In the genomic region with DNA sequence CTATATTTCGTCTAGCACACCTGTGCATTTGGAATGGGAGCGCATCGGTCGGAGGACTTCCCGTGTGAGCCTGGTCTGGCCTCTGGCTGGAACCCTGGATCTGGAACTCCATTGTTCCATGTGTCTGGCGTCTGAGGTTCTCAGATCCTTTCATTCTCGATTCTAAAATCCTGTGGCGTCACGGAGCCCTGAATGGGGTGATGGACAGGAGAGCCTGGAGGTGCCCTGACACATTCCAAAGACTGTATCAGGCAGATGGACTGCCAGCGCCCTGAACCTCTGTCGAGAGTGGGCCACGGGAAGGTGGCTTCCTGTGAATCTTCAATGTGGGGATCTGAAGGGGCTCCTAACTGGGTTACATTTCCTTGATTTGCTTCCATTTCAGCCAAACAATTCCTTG, we compare ENCODE assay signal across 20 cellular contexts. TPM values are rescaled to one million over a fixed set of nuclear protein-coding genes. Genes with fewer than 3 reads are reported as not detected.
DNase-seq lines count a peak whose midpoint lies in the region; ATAC-seq, FAIRE-seq and TF ChIP-seq lines count a peak whose summit lies in the region.
"Had no signal": no experiment of that assay in that cellular context is flagged by ENCODE, and none has a peak within 500 bp of the region (broad histone marks: within the 10 kb centered on the region; RNA-seq: fewer than 3 reads in every experiment).

No MANE protein-coding gene starts in this region.

- intact Hi-C loops in Right ventricle myocardium superior (cut with DNase I) (no loop called here), K562 (cut with micrococcal nuclease) (no loop called here), sciatic nerve (cut with DNase I) (no loop called here), A673 (cut with micrococcal nuclease; ENCODE audit: unreplicated experiment) (no loop called here)

- FAIRE-seq in K562 (lab: Jason Lieb, UNC) = no peak
- FAIRE-seq: A549, D721Med, G401.6, GM12891 had no signal

- POLR2A ChIA-PET in K562 (lab: Yijun Ruan, JAX) = no interaction called here
- POLR2A ChIA-PET in A673 (lab: Charles Lee; ENCODE audit: low non-redundant PET) = interaction anchor here (0.6 kb wide), 1 partner anchor 299 kb away, joined by 3 read pairs; no protein-coding TSS in a partner anchor

- no peaks in the 10 kb centered on the region for H3K9me3 Mint-ChIP-seq in nephron
- H3K9me3 Mint-ChIP-seq in activated naive CD8-positive, alpha-beta T cell treated with anti-CD3 and anti-CD28 coated beads for 36 hours = no peaks in the 10 kb centered on the region
- H3K9me3 Mint-ChIP-seq: CD14-positive monocyte; CD8-positive, alpha-beta T cell had no signal

- no peaks in the 10 kb centered on the region for H3K36me3 ChIP-seq in right atrium auricular region
- H3K36me3 ChIP-seq in K562 (ENCODE audit: control insufficient read depth, insufficient read depth, low read length) = no peaks in the 10 kb centered on the region
- peaks cover 0 to 24% (median 0%) of the 10 kb centered on the region in 3 donors for H3K36me3 ChIP-seq in skeletal muscle tissue (ENCODE audit: control insufficient read depth in 3 of 3, insufficient read depth in 3 of 3, low read length in 3 of 3)
- no peaks in the 10 kb centered on the region for H3K36me3 ChIP-seq in A673 (ENCODE audit: insufficient read depth, low read length, poor library complexity, severe bottlenecking)

- no peak overlapping the region for H3K4me2 ChIP-seq in K562 (ENCODE audit: insufficient read depth, low read length)
- H3K4me2 ChIP-seq: A549 had no signal

- 47% methylated on average over 12 of the region's 12 CpGs for WGBS in K562 (ENCODE audit: insufficient coverage, low coverage, missing lambda C conversion rate)

- H3K9me3 ChIP-seq in right atrium auricular region (no peaks in the 10 kb centered on the region), K562 (replicated peaks; ENCODE audit: control insufficient read depth, insufficient read depth, low read depth, low read length) (no peaks in the 10 kb centered on the region), skeletal muscle tissue (ENCODE audit: control insufficient read depth in 3 of 3, low read length in 3 of 3) (no peaks in the 10 kb centered on the region), A673 (ENCODE audit: low read depth, low read length, poor library complexity, severe bottlenecking) (no peaks in the 10 kb centered on the region)
- H3K9me3 ChIP-seq: A549 had no signal

- H3K4me3 ChIP-seq in right atrium auricular region = no peak overlapping the region
- no peak overlapping the region for H3K4me3 ChIP-seq in K562
- H3K4me3 ChIP-seq in skeletal muscle tissue (ENCODE audit: low read length in 3 of 3) = no peak overlapping the region
- H3K4me3 ChIP-seq in A673 (ENCODE audit: low read depth, low read length, poor library complexity, severe bottlenecking) = no peak overlapping the region
- H3K4me3 ChIP-seq: A549 had no signal

- no peak for TF ChIP-seq POLR2A in K562 (conservative IDR thresholded peaks at IDR 0.05)

- H3K4me3 Mint-ChIP-seq in nephron = peak overlapping the region in 1 of 3 experiments; percentile 32
- H3K4me3 Mint-ChIP-seq in activated naive CD8-positive, alpha-beta T cell treated with anti-CD3 and anti-CD28 coated beads for 36 hours = no peak overlapping the region
- H3K4me3 Mint-ChIP-seq: CD14-positive monocyte; CD8-positive, alpha-beta T cell; H9 had no signal

- no peak for TF ChIP-seq RAD21 in K562 (CRISPR knock-in tag; conservative IDR thresholded peaks at IDR 0.05 in 1 of 2, IDR thresholded peaks at IDR 0.05 in 1 of 2)

- CTCF ChIA-PET in K562 (lab: Yijun Ruan, JAX; ENCODE audit: low intra/inter-chr PET ratio) = no interaction called here
- CTCF ChIA-PET in A673 (lab: Charles Lee) = no interaction called here

- H3K9ac ChIP-seq in K562 (ENCODE audit: insufficient read depth in 1 of 2, low read depth in 2 of 2, low read length in 2 of 2) (no peak overlapping the region), skeletal muscle tissue (ENCODE audit: low read depth in 1 of 3, low read length in 3 of 3) (peak overlapping the region in 1 of 3 donors; percentile 94)

- H3K4me1 ChIP-seq in right atrium auricular region = peaks cover 0 to 8% of the 10 kb centered on the region in 2 donors
- peaks cover 30% of the 10 kb centered on the region in 2 experiments; a peak in 4 of 5 replicates for H3K4me1 ChIP-seq in K562 (replicated peaks in 1 of 2; ENCODE audit: control insufficient read depth in 2 of 2, insufficient read depth in 2 of 2, low read length in 2 of 2)
- H3K4me1 ChIP-seq in skeletal muscle tissue (ENCODE audit: control insufficient read depth in 3 of 3, insufficient read depth in 3 of 3, low read length in 3 of 3) = peaks cover 26 to 29% (median 27%) of the 10 kb centered on the region in 3 donors
- no peaks in the 10 kb centered on the region for H3K4me1 ChIP-seq in A673 (ENCODE audit: insufficient read depth, low read length, poor library complexity, severe bottlenecking)
- H3K4me1 ChIP-seq: A549 had no signal

- H4K20me1 ChIP-seq in K562 (replicated peaks; ENCODE audit: control insufficient read depth, insufficient read depth, low read length) = no peaks in the 10 kb centered on the region

- DNase-seq in right atrium auricular region (ENCODE audit: low spot score) (no peak), Right ventricle myocardium superior (no peak), K562 (ENCODE audit: extremely low read depth in 1 of 4, low spot score in 3 of 4) (no peak), sciatic nerve (ENCODE audit: low spot score) (no peak), A673 (ENCODE audit: low spot score) (no peak)
- no peak for DNase-seq in activated naive CD8-positive, alpha-beta T cell treated with anti-CD3 and anti-CD28 coated beads for 36 hours
- DNase-seq: CD8-positive, alpha-beta T cell; COR-L47; DMS153; DMS79 treated with DMSO at 0.1 percent for 48 hours; EL; GOT3; H9 had no signal

- peak overlapping the region in 2 of 3 experiments; percentile 30 to 49 for H3K27ac Mint-ChIP-seq in nephron
- H3K27ac Mint-ChIP-seq in activated naive CD8-positive, alpha-beta T cell treated with anti-CD3 and anti-CD28 coated beads for 36 hours = no peak overlapping the region
- H3K27ac Mint-ChIP-seq: CD14-positive monocyte; CD8-positive, alpha-beta T cell; H9 had no signal

- peaks cover 3% of the 10 kb centered on the region for H3K9me1 ChIP-seq in K562 (ENCODE audit: control insufficient read depth, insufficient read depth, low read length)

- peak overlapping the region; percentile 48; the same call in 1 of the 2 replicates for H2AFZ ChIP-seq in K562 (ENCODE audit: low read depth, low read length)

- H3K27me3 Mint-ChIP-seq in nephron (ENCODE audit: low read depth) = peaks cover 12% of the 10 kb centered on the region
- H3K27me3 Mint-ChIP-seq in activated naive CD8-positive, alpha-beta T cell treated with anti-CD3 and anti-CD28 coated beads for 36 hours = peaks cover 14% of the 10 kb centered on the region

- in situ Hi-C loops in K562 (cut with MboI) = no loop called here

- no peak for ATAC-seq in Right ventricle myocardium superior (ENCODE audit: poor library complexity)
- no peak for ATAC-seq in K562
- no peak for ATAC-seq in sciatic nerve
- ATAC-seq: CD8-positive, alpha-beta T cell had no signal

- H3K27ac ChIP-seq in right atrium auricular region (peak overlapping the region; percentile 85 to 98), K562 (ENCODE audit: extremely low read depth, low read depth, low read length) (no peak overlapping the region), skeletal muscle tissue (ENCODE audit: low read depth, low read length) (peak overlapping the region; percentile 69), A673 (ENCODE audit: low read depth, low read length, poor library complexity, severe bottlenecking) (no peak overlapping the region)
- H3K27ac ChIP-seq: A549 had no signal

- BruUV-seq in K562 (replicated peaks; lab: Mats Ljungman, UMichigan) (no TSS peak), A673 (replicated peaks; lab: Mats Ljungman, UMichigan) (no TSS peak)

- TF ChIP-seq EP300 in K562 (IDR thresholded peaks at IDR 0.05; ENCODE audit: low read length) = no peak

- no peaks in the 10 kb centered on the region for H3K27me3 ChIP-seq in right atrium auricular region
- no peaks in the 10 kb centered on the region for H3K27me3 ChIP-seq in K562 (ENCODE audit: control insufficient read depth in 2 of 2, insufficient read depth in 2 of 2, low read length in 2 of 2)
- no peaks in the 10 kb centered on the region for H3K27me3 ChIP-seq in skeletal muscle tissue (ENCODE audit: control insufficient read depth in 3 of 3, insufficient read depth in 3 of 3, low read length in 3 of 3)
- no peaks in the 10 kb centered on the region for H3K27me3 ChIP-seq in A673 (replicated peaks; ENCODE audit: insufficient read depth, low read depth, low read length, poor library complexity)

- TF ChIP-seq CTCF in right atrium auricular region (IDR thresholded peaks at IDR 0.05) (no peak), K562 (IDR thresholded peaks at IDR 0.05 in 2 of 3, conservative IDR thresholded peaks at IDR 0.05 in 1 of 3; ENCODE audit: insufficient read depth in 2 of 3, low read depth in 1 of 3, low read length in 3 of 3) (no peak), nephron (IDR thresholded peaks at IDR 0.05; ENCODE audit: unreplicated experiment in 3 of 3) (no peak), A673 (conservative IDR thresholded peaks at IDR 0.05; ENCODE audit: low read depth, low read length) (no peak)

- H3K4me1 Mint-ChIP-seq in nephron = peaks cover 58% of the 10 kb centered on the region
- no peaks in the 10 kb centered on the region for H3K4me1 Mint-ChIP-seq in activated naive CD8-positive, alpha-beta T cell treated with anti-CD3 and anti-CD28 coated beads for 36 hours
- H3K4me1 Mint-ChIP-seq: CD14-positive monocyte had no signal

- H3K36me3 Mint-ChIP-seq in nephron (ENCODE audit: low read depth) = no peaks in the 10 kb centered on the region
- H3K36me3 Mint-ChIP-seq in activated naive CD8-positive, alpha-beta T cell treated with anti-CD3 and anti-CD28 coated beads for 36 hours = no peaks in the 10 kb centered on the region
- H3K36me3 Mint-ChIP-seq: CD14-positive monocyte; CD8-positive, alpha-beta T cell had no signal

- H3K79me2 ChIP-seq in K562 (ENCODE audit: control insufficient read depth, insufficient read depth, low read length) = no peaks in the 10 kb centered on the region

RNA-seq across cellular contexts. Expression of gene MYH7B, which starts 20.6 kb away (rescaled TPM):
- total RNA-seq in right atrium auricular region = 10 to 100 TPM; 24.4 to 34.9 TPM
- total RNA-seq in Right ventricle myocardium superior = 222 TPM
- 2.0 and 2.6 TPM in 2 replicates for total RNA-seq in K562 (2011; cell fraction: chromatin; rRNA removed; ENCODE audit: low replicate concordance)
- 1.2 TPM in 2 replicates for total RNA-seq in K562 (2011; cell fraction: nucleolus; rRNA removed)
- total RNA-seq in K562 (2011; cell fraction: nucleoplasm; rRNA removed) = 1.3 and 1.8 TPM in 2 replicates
- 0.14 TPM in 1 of 2 replicates, not detected in the other for total RNA-seq in K562 (2014; rRNA removed)
- not detected in 2 replicates for total RNA-seq in K562 (2014; rRNA removed; fragmentation: Illumina TruSeq; extraction: Trizol)
- total RNA-seq in K562 (2015; rRNA removed; fragmentation: Illumina TruSeq; extraction: Trizol) = 0.11 TPM in 1 of 2 replicates, not detected in the other
- 0.11 and 0.13 TPM in 2 replicates for total RNA-seq in K562 (2021)
- 0.22 and 0.37 TPM in 2 replicates for polyA plus RNA-seq in K562 (2011; rRNA removed)
- 0.22 and 0.32 TPM in 2 replicates for polyA plus RNA-seq in K562 (2011; cell fraction: cytosol; rRNA removed)
- 0.80 and 1.3 TPM in 2 replicates for polyA plus RNA-seq in K562 (2011; cell fraction: nucleus; rRNA removed)
- 0.27 and 0.65 TPM in 2 replicates for polyA plus RNA-seq in K562 (2012)
- polyA plus RNA-seq in K562 (2014; fragmentation: Illumina TruSeq; extraction: Trizol) = 0.06 and 0.07 TPM in 2 replicates
- not detected for polyA plus RNA-seq in K562 (2014; fragmentation: Nextera tagmentation; extraction: Ambion mirVana)
- polyA plus RNA-seq in K562 (2014; rRNA removed) = 0.09 and 0.34 TPM in 2 replicates
- polyA minus RNA-seq in K562 (2011; rRNA and poly(A)+ RNA removed) = not detected in 2 replicates
- polyA minus RNA-seq in K562 (2011; cell fraction: cytosol; rRNA and poly(A)+ RNA removed) = not detected in 2 replicates
- polyA minus RNA-seq in K562 (2011; cell fraction: nucleus; rRNA and poly(A)+ RNA removed) = 0.56 and 0.67 TPM in 2 replicates
- total RNA-seq in skeletal muscle tissue = 19.3 TPM
- 5.6 TPM for total RNA-seq in sciatic nerve
- 0.34 and 1.1 TPM in 2 replicates for total RNA-seq in A673 (2021)
- under 1 TPM; 0.30 to 0.33 TPM for total RNA-seq in activated naive CD8-positive, alpha-beta T cell treated with anti-CD3 and anti-CD28 coated beads for 36 hours
- polyA plus RNA-seq: CD14-positive monocyte had no signal

RNA-seq across cellular contexts. Expression of gene GSS, which starts 20.7 kb away (rescaled TPM):
- 10 to 100 TPM; 23.0 to 38.3 TPM for total RNA-seq in right atrium auricular region
- 15.7 TPM for total RNA-seq in Right ventricle myocardium superior
- total RNA-seq in K562 (2011; cell fraction: chromatin; rRNA removed; ENCODE audit: low replicate concordance) = 117 and 229 TPM in 2 replicates
- 129 and 153 TPM in 2 replicates for total RNA-seq in K562 (2011; cell fraction: nucleolus; rRNA removed)
- 124 and 131 TPM in 2 replicates for total RNA-seq in K562 (2011; cell fraction: nucleoplasm; rRNA removed)
- 89.4 and 96.2 TPM in 2 replicates for total RNA-seq in K562 (2014; rRNA removed)
- total RNA-seq in K562 (2014; rRNA removed; fragmentation: Illumina TruSeq; extraction: Trizol) = 67.1 and 71.3 TPM in 2 replicates
- total RNA-seq in K562 (2015; rRNA removed; fragmentation: Illumina TruSeq; extraction: Trizol) = 70.3 and 75.8 TPM in 2 replicates
- total RNA-seq in K562 (2021) = 85.7 and 93.2 TPM in 2 replicates
- 165 and 169 TPM in 2 replicates for polyA plus RNA-seq in K562 (2011; rRNA removed)
- polyA plus RNA-seq in K562 (2011; cell fraction: cytosol; rRNA removed) = 144 and 148 TPM in 2 replicates
- 503 and 533 TPM in 2 replicates for polyA plus RNA-seq in K562 (2011; cell fraction: nucleus; rRNA removed)
- polyA plus RNA-seq in K562 (2012) = 78.3 and 89.2 TPM in 2 replicates
- polyA plus RNA-seq in K562 (2014; fragmentation: Illumina TruSeq; extraction: Trizol) = 102 and 107 TPM in 2 replicates
- 10 to 100 TPM; 18.4 to 40.4 TPM for polyA plus RNA-seq in K562 (2014; fragmentation: Nextera tagmentation; extraction: Ambion mirVana)
- 114 and 130 TPM in 2 replicates for polyA plus RNA-seq in K562 (2014; rRNA removed)
- 71.0 and 82.8 TPM in 2 replicates for polyA minus RNA-seq in K562 (2011; rRNA and poly(A)+ RNA removed)
- 36.4 and 44.4 TPM in 2 replicates for polyA minus RNA-seq in K562 (2011; cell fraction: cytosol; rRNA and poly(A)+ RNA removed)
- polyA minus RNA-seq in K562 (2011; cell fraction: nucleus; rRNA and poly(A)+ RNA removed) = 69.3 and 97.7 TPM in 2 replicates
- total RNA-seq in skeletal muscle tissue = 18.3 TPM
- 17.5 TPM for total RNA-seq in sciatic nerve
- total RNA-seq in A673 (2021) = 53.5 and 63.1 TPM in 2 replicates
- 10 to 100 TPM; 48.0 to 50.3 TPM for total RNA-seq in activated naive CD8-positive, alpha-beta T cell treated with anti-CD3 and anti-CD28 coated beads for 36 hours

Comparison
In these comparisons a context has a peak if more than half of its experiments do, and no peak if none do; other contexts are left out.
1. H3K27ac ChIP-seq: peak in right atrium auricular region (2 of 2) and skeletal muscle tissue (single experiment); none in K562 (single experiment) and A673 (single experiment).